ENCODE assay signal across 17 cellular contexts in the genomic region with DNA sequence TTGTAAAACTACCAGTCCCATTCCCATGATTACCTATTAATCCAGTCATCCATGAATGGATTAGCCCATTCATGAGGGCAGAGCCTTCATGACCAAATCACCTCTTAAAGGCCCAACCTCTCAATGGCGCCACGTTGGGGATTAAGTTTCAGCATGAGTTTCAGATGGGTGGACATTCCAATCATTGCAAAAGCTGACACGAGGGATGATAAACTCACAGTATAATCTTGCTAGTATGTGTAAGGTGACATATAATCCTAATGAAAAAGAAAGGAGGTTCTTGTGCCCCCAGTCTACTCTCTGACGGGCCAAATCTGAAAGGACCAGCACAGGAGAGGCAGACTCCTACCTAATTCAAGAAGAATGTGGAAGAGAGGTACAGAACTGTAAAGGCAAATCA.
DNase-seq lines count a peak whose midpoint lies in the region; ATAC-seq and TF ChIP-seq lines count a peak whose summit lies in the region.
"Had no signal": no experiment of that assay in that cellular context is flagged by ENCODE, and none has a peak within 500 bp of the region (broad histone marks: within the 10 kb centered on the region; RNA-seq: fewer than 3 reads in every experiment).

No MANE protein-coding gene starts in this region.

- H3K27me3 Mint-ChIP-seq in WTC11 (ENCODE audit: low read depth), result no peaks in the 10 kb centered on the region
- peaks cover 3% of the 10 kb centered on the region for H3K27me3 Mint-ChIP-seq in nephron (ENCODE audit: low read depth)
- no peaks in the 10 kb centered on the region for H3K27me3 Mint-ChIP-seq in type B pancreatic cell
- H3K27me3 Mint-ChIP-seq: CD4-positive, CD25-positive, alpha-beta regulatory T cell had no signal

- peaks cover 0 to 3% (median 0%) of the 10 kb centered on the region in 4 donors for H3K36me3 ChIP-seq in esophagus muscularis mucosa
- H3K36me3 ChIP-seq: SJCRH30 had no signal

- H3K36me3 Mint-ChIP-seq in WTC11, result 0 out of 2 replicates have a peak, but pooled peaks cover 2% of the 10 kb centered on the region
- H3K36me3 Mint-ChIP-seq in nephron (ENCODE audit: low read depth), result peaks cover 36% of the 10 kb centered on the region
- H3K36me3 Mint-ChIP-seq in type B pancreatic cell, result peaks cover 15% of the 10 kb centered on the region

- no peak for DNase-seq in WTC11 (ENCODE audit: low spot score)
- DNase-seq in esophagus muscularis mucosa (ENCODE audit: extremely low spot score), result peak; percentile 89
- DNase-seq in type B pancreatic cell (ENCODE audit: extremely low spot score, unreplicated experiment), result no peak
- DNase-seq in NCI-H748 (lab: John Stamatoyannopoulos, UW; ENCODE audit: unreplicated experiment), result no peak
- DNase-seq in NCI-H187 (lab: John Stamatoyannopoulos, UW), result no peak
- DNase-seq: ACHN; Caco-2; CD4-positive, CD25-positive, alpha-beta regulatory T cell; DMS153; EL; NCI-H1930; NCI-H748 treated with DMSO at 0.1 percent for 48 hours; PC-9; SJCRH30 had no signal

- peak overlapping the region in 3 of 4 donors; percentile 20 to 40 (median 21) for H3K27ac ChIP-seq in esophagus muscularis mucosa (replicated peaks in 1 of 4)
- H3K27ac ChIP-seq: HL-60, PC-9, SJCRH30 had no signal

- no peak for TF ChIP-seq EP300 in esophagus muscularis mucosa (IDR thresholded peaks at IDR 0.05)

- H3K4me1 Mint-ChIP-seq in WTC11 (peaks cover 15% of the 10 kb centered on the region), nephron (peaks cover 18% of the 10 kb centered on the region), type B pancreatic cell (ENCODE audit: unreplicated experiment) (peaks cover 7% of the 10 kb centered on the region)

- TF ChIP-seq POLR2A in esophagus muscularis mucosa (IDR thresholded peaks at IDR 0.05; ENCODE audit: low read depth), result no peak

- no peaks in the 10 kb centered on the region for H3K9me3 ChIP-seq in esophagus muscularis mucosa
- H3K9me3 ChIP-seq: Caco-2, SJCRH30 had no signal

- 52% methylated on average over 4 of the region's 4 CpGs for WGBS in esophagus muscularis mucosa

- H3K4me1 ChIP-seq in esophagus muscularis mucosa, result peaks cover 11 to 36% (median 26%) of the 10 kb centered on the region in 4 donors
- H3K4me1 ChIP-seq: Caco-2, SJCRH30 had no signal

- CTCF ChIA-PET in WTC11 (lab: Charles Lee), result no interaction called here

- H3K27me3 ChIP-seq in esophagus muscularis mucosa, result no peaks in the 10 kb centered on the region
- H3K27me3 ChIP-seq: SJCRH30 had no signal

- no peak for ATAC-seq in WTC11
- ATAC-seq in HG02870 (IDR thresholded peaks at IDR 0.05; ENCODE audit: unreplicated experiment), result no peak

- H3K4me3 Mint-ChIP-seq in WTC11, result no peak overlapping the region
- no peak overlapping the region for H3K4me3 Mint-ChIP-seq in nephron
- peak overlapping the region; percentile 12 for H3K4me3 Mint-ChIP-seq in type B pancreatic cell
- H3K4me3 Mint-ChIP-seq: CD4-positive, CD25-positive, alpha-beta regulatory T cell had no signal

- 0 out of 2 replicates have a peak overlapping the region, but pooled peaks have one; percentile 30 for H3K27ac Mint-ChIP-seq in WTC11
- H3K27ac Mint-ChIP-seq in nephron, result peak overlapping the region in 2 of 3 experiments; percentile 37 to 53
- H3K27ac Mint-ChIP-seq in type B pancreatic cell, result peak overlapping the region; percentile 68

- no peak overlapping the region for H3K4me3 ChIP-seq in esophagus muscularis mucosa
- H3K4me3 ChIP-seq: PC-9, SJCRH30 had no signal

- H3K9me3 Mint-ChIP-seq in WTC11, result 0 out of 2 replicates have a peak, but pooled peaks cover 4% of the 10 kb centered on the region
- H3K9me3 Mint-ChIP-seq in nephron, result no peaks in the 10 kb centered on the region
- H3K9me3 Mint-ChIP-seq in type B pancreatic cell, result no peaks in the 10 kb centered on the region
- H3K9me3 Mint-ChIP-seq: CD4-positive, CD25-positive, alpha-beta regulatory T cell had no signal

- intact Hi-C loops in esophagus muscularis mucosa (cut with DNase I), result no loop called here

- no peak for TF ChIP-seq CTCF in WTC11 (IDR thresholded peaks at IDR 0.05)
- no peak for TF ChIP-seq CTCF in esophagus muscularis mucosa (IDR thresholded peaks at IDR 0.05)
- no peak for TF ChIP-seq CTCF in nephron (IDR thresholded peaks at IDR 0.05; ENCODE audit: unreplicated experiment in 3 of 3)
- TF ChIP-seq CTCF in type B pancreatic cell (conservative IDR thresholded peaks at IDR 0.05), result no peak

- POLR2A ChIA-PET in WTC11 (lab: Charles Lee), result no interaction called here

TF ChIP-seq in WTC11, 78 proteins besides CTCF, POLR2A, EP300 and RAD21 (continues in another document):
- TF ChIP-seq, protein P1, sequence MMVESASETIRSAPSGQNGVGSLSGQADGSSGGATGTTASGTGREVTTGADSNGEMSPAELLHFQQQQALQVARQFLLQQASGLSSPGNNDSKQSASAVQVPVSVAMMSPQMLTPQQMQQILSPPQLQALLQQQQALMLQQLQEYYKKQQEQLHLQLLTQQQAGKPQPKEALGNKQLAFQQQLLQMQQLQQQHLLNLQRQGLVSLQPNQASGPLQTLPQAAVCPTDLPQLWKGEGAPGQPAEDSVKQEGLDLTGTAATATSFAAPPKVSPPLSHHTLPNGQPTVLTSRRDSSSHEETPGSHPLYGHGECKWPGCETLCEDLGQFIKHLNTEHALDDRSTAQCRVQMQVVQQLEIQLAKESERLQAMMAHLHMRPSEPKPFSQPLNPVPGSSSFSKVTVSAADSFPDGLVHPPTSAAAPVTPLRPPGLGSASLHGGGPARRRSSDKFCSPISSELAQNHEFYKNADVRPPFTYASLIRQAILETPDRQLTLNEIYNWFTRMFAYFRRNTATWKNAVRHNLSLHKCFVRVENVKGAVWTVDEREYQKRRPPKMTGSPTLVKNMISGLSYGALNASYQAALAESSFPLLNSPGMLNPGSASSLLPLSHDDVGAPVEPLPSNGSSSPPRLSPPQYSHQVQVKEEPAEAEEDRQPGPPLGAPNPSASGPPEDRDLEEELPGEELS (CRISPR knock-in tag; IDR thresholded peaks at IDR 0.05), result no peak
- TF ChIP-seq NR1H2 (CRISPR knock-in tag; IDR thresholded peaks at IDR 0.05) (no peak), ZNF263 (CRISPR knock-in tag; IDR thresholded peaks at IDR 0.05; ENCODE audit: low read depth) (no peak), ZNF219 (CRISPR knock-in tag; IDR thresholded peaks at IDR 0.05; ENCODE audit: borderline replicate concordance) (no peak), ZNF416 (CRISPR knock-in tag; IDR thresholded peaks at IDR 0.05) (no peak), ZNF423 (CRISPR knock-in tag; IDR thresholded peaks at IDR 0.05) (no peak)
- TF ChIP-seq, protein P2, sequence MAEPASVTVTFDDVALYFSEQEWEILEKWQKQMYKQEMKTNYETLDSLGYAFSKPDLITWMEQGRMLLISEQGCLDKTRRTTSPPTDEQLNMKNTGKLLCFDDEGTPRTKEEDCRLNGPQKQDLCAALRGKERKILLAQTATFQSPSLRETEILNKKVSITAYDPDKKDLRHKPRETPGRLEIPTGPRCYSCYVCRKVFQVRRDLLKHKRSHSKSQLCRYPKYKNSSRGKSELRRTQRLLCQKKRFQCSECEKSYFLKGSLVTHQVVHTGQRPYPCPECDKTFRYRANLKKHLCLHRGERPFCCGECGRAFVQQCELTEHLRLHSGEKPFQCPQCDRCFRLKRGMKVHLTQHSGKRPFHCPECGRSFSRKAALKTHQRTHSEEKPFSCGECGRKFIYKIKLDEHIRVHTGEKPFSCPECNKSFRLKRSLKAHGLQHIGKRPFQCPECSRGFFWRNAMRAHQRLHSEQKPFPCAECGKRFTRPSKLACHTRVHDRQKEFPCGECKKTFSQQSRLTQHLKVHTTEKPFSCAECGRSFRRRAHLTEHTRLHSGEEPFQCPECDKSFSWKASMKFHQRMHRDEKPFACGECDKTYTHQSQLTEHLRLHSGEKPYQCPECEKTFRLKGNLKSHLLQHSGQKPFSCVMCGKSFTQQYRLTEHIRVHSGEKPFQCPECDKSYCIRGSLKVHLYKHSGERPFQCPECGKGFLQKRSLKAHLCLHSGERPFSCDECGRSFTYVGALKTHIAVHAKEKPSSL (CRISPR knock-in tag; conservative IDR thresholded peaks at IDR 0.05), result no peak
- TF ChIP-seq, protein P3, sequence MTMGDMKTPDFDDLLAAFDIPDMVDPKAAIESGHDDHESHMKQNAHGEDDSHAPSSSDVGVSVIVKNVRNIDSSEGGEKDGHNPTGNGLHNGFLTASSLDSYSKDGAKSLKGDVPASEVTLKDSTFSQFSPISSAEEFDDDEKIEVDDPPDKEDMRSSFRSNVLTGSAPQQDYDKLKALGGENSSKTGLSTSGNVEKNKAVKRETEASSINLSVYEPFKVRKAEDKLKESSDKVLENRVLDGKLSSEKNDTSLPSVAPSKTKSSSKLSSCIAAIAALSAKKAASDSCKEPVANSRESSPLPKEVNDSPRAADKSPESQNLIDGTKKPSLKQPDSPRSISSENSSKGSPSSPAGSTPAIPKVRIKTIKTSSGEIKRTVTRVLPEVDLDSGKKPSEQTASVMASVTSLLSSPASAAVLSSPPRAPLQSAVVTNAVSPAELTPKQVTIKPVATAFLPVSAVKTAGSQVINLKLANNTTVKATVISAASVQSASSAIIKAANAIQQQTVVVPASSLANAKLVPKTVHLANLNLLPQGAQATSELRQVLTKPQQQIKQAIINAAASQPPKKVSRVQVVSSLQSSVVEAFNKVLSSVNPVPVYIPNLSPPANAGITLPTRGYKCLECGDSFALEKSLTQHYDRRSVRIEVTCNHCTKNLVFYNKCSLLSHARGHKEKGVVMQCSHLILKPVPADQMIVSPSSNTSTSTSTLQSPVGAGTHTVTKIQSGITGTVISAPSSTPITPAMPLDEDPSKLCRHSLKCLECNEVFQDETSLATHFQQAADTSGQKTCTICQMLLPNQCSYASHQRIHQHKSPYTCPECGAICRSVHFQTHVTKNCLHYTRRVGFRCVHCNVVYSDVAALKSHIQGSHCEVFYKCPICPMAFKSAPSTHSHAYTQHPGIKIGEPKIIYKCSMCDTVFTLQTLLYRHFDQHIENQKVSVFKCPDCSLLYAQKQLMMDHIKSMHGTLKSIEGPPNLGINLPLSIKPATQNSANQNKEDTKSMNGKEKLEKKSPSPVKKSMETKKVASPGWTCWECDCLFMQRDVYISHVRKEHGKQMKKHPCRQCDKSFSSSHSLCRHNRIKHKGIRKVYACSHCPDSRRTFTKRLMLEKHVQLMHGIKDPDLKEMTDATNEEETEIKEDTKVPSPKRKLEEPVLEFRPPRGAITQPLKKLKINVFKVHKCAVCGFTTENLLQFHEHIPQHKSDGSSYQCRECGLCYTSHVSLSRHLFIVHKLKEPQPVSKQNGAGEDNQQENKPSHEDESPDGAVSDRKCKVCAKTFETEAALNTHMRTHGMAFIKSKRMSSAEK (CRISPR knock-in tag; IDR thresholded peaks at IDR 0.05; ENCODE audit: borderline replicate concordance), result no peak
- TF ChIP-seq, protein P4, sequence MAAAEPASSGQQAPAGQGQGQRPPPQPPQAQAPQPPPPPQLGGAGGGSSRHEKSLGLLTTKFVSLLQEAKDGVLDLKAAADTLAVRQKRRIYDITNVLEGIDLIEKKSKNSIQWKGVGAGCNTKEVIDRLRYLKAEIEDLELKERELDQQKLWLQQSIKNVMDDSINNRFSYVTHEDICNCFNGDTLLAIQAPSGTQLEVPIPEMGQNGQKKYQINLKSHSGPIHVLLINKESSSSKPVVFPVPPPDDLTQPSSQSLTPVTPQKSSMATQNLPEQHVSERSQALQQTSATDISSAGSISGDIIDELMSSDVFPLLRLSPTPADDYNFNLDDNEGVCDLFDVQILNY (CRISPR knock-in tag; IDR thresholded peaks at IDR 0.05), result no peak
